Comparison of ENCODE assay signal across 2 cellular contexts in the genomic region with DNA sequence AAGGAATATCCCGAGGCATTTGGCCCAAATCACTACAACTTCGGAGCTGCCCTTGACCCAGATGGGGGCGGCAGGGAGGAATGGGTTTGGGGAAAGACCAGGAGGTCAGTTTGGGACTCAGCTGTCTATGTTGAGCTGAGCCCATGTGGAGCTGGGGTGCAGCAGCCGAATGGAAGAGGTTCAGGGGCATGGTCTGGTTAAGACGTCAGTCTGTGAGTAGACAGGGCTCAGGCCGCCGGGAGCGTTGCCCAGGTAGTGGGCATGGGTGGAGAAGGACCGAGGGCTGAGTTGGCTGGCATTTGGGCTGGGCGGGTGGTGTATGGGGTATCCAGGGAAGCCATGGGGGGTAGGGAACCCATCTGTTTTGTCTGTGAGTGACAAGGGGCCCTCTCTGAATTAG.
A peak's percentile ranks its signal among the peaks of the same experiment; 100 is the strongest.
TF ChIP-seq lines count a peak whose summit lies in the region.

No MANE protein-coding gene starts in this region.

TF ChIP-seq in HEK293, 187 proteins besides CTCF, POLR2A, EP300 and RAD21:
- TF ChIP-seq, protein P1, sequence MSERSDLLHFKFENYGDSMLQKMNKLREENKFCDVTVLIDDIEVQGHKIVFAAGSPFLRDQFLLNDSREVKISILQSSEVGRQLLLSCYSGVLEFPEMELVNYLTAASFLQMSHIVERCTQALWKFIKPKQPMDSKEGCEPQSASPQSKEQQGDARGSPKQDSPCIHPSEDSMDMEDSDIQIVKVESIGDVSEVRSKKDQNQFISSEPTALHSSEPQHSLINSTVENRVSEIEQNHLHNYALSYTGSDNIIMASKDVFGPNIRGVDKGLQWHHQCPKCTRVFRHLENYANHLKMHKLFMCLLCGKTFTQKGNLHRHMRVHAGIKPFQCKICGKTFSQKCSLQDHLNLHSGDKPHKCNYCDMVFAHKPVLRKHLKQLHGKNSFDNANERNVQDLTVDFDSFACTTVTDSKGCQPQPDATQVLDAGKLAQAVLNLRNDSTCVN (tag by site-specific recombination; optimal IDR thresholded peaks at IDR 0.05), result peak; percentile 13
- TF ChIP-seq MZF1 (tag by site-specific recombination; IDR thresholded peaks at IDR 0.05; ENCODE audit: borderline replicate concordance), result no peak
- TF ChIP-seq ZNF155 (tag by site-specific recombination; IDR thresholded peaks at IDR 0.05), result no peak
- TF ChIP-seq GLIS2 (tag by site-specific recombination; IDR thresholded peaks at IDR 0.05), result 0 out of 2 replicates have a peak, but pooled peaks have one; percentile 17
- TF ChIP-seq ZBTB7A (tag by site-specific recombination; IDR thresholded peaks at IDR 0.05; ENCODE audit: low read depth), result no peak
- TF ChIP-seq ZNF768 (tag by site-specific recombination; IDR thresholded peaks at IDR 0.05), result no peak
- no peak for TF ChIP-seq ZBTB1 (tag by site-specific recombination; IDR thresholded peaks at IDR 0.05)

TF ChIP-seq in H1, 55 proteins besides CTCF, POLR2A, EP300 and RAD21:
- TF ChIP-seq TCF12 (IDR thresholded peaks at IDR 0.05; ENCODE audit: low read depth, low read length) (no peak), SRF (IDR thresholded peaks at IDR 0.05; ENCODE audit: low read depth, low read length) (no peak), TEAD4 (IDR thresholded peaks at IDR 0.05; ENCODE audit: low read depth, low read length) (no peak), JUND (IDR thresholded peaks at IDR 0.05; ENCODE audit: low read length) (no peak), CREB1 (IDR thresholded peaks at IDR 0.05) (no peak), HDAC2 (IDR thresholded peaks at IDR 0.05; ENCODE audit: borderline replicate concordance in 1 of 2, low read depth in 2 of 2, low read length in 2 of 2) (no peak), CBX8 (IDR thresholded peaks at IDR 0.05; ENCODE audit: borderline replicate concordance, low read depth, low read length) (no peak), SIX5 (IDR thresholded peaks at IDR 0.05; ENCODE audit: low read depth, low read length) (no peak), EGR1 (IDR thresholded peaks at IDR 0.05; ENCODE audit: borderline replicate concordance, low read depth, low read length) (no peak), NRF1 (IDR thresholded peaks at IDR 0.05; ENCODE audit: low read depth, low read length) (no peak), CHD2 (IDR thresholded peaks at IDR 0.05; ENCODE audit: low read length) (no peak), FOSL1 (IDR thresholded peaks at IDR 0.05; ENCODE audit: insufficient read depth, low read depth, low read length) (no peak), NANOG (IDR thresholded peaks at IDR 0.05; ENCODE audit: insufficient read depth, low read depth, low read length, poor library complexity, severe bottlenecking) (no peak), HDAC6 (IDR thresholded peaks at IDR 0.05; ENCODE audit: low read depth, low read length) (no peak), KDM1A (IDR thresholded peaks at IDR 0.05; ENCODE audit: borderline replicate concordance, low read length) (no peak), TAF7 (optimal IDR thresholded peaks at IDR 0.05; ENCODE audit: borderline replicate concordance, low read depth, low read length) (no peak), GTF2F1 (IDR thresholded peaks at IDR 0.05; ENCODE audit: borderline replicate concordance, low read depth, low read length) (no peak)
- TF ChIP-seq, protein P2, sequence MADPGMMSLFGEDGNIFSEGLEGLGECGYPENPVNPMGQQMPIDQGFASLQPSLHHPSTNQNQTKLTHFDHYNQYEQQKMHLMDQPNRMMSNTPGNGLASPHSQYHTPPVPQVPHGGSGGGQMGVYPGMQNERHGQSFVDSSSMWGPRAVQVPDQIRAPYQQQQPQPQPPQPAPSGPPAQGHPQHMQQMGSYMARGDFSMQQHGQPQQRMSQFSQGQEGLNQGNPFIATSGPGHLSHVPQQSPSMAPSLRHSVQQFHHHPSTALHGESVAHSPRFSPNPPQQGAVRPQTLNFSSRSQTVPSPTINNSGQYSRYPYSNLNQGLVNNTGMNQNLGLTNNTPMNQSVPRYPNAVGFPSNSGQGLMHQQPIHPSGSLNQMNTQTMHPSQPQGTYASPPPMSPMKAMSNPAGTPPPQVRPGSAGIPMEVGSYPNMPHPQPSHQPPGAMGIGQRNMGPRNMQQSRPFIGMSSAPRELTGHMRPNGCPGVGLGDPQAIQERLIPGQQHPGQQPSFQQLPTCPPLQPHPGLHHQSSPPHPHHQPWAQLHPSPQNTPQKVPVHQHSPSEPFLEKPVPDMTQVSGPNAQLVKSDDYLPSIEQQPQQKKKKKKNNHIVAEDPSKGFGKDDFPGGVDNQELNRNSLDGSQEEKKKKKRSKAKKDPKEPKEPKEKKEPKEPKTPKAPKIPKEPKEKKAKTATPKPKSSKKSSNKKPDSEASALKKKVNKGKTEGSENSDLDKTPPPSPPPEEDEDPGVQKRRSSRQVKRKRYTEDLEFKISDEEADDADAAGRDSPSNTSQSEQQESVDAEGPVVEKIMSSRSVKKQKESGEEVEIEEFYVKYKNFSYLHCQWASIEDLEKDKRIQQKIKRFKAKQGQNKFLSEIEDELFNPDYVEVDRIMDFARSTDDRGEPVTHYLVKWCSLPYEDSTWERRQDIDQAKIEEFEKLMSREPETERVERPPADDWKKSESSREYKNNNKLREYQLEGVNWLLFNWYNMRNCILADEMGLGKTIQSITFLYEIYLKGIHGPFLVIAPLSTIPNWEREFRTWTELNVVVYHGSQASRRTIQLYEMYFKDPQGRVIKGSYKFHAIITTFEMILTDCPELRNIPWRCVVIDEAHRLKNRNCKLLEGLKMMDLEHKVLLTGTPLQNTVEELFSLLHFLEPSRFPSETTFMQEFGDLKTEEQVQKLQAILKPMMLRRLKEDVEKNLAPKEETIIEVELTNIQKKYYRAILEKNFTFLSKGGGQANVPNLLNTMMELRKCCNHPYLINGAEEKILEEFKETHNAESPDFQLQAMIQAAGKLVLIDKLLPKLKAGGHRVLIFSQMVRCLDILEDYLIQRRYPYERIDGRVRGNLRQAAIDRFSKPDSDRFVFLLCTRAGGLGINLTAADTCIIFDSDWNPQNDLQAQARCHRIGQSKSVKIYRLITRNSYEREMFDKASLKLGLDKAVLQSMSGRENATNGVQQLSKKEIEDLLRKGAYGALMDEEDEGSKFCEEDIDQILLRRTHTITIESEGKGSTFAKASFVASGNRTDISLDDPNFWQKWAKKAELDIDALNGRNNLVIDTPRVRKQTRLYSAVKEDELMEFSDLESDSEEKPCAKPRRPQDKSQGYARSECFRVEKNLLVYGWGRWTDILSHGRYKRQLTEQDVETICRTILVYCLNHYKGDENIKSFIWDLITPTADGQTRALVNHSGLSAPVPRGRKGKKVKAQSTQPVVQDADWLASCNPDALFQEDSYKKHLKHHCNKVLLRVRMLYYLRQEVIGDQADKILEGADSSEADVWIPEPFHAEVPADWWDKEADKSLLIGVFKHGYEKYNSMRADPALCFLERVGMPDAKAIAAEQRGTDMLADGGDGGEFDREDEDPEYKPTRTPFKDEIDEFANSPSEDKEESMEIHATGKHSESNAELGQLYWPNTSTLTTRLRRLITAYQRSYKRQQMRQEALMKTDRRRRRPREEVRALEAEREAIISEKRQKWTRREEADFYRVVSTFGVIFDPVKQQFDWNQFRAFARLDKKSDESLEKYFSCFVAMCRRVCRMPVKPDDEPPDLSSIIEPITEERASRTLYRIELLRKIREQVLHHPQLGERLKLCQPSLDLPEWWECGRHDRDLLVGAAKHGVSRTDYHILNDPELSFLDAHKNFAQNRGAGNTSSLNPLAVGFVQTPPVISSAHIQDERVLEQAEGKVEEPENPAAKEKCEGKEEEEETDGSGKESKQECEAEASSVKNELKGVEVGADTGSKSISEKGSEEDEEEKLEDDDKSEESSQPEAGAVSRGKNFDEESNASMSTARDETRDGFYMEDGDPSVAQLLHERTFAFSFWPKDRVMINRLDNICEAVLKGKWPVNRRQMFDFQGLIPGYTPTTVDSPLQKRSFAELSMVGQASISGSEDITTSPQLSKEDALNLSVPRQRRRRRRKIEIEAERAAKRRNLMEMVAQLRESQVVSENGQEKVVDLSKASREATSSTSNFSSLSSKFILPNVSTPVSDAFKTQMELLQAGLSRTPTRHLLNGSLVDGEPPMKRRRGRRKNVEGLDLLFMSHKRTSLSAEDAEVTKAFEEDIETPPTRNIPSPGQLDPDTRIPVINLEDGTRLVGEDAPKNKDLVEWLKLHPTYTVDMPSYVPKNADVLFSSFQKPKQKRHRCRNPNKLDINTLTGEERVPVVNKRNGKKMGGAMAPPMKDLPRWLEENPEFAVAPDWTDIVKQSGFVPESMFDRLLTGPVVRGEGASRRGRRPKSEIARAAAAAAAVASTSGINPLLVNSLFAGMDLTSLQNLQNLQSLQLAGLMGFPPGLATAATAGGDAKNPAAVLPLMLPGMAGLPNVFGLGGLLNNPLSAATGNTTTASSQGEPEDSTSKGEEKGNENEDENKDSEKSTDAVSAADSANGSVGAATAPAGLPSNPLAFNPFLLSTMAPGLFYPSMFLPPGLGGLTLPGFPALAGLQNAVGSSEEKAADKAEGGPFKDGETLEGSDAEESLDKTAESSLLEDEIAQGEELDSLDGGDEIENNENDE (IDR thresholded peaks at IDR 0.05; ENCODE audit: insufficient replicate concordance, low read length), result no peak
- TF ChIP-seq, protein P3, sequence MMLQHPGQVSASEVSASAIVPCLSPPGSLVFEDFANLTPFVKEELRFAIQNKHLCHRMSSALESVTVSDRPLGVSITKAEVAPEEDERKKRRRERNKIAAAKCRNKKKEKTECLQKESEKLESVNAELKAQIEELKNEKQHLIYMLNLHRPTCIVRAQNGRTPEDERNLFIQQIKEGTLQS (IDR thresholded peaks at IDR 0.05; ENCODE audit: insufficient read depth, low read depth, low read length), result no peak
- TF ChIP-seq, protein P4, sequence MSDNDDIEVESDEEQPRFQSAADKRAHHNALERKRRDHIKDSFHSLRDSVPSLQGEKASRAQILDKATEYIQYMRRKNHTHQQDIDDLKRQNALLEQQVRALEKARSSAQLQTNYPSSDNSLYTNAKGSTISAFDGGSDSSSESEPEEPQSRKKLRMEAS (IDR thresholded peaks at IDR 0.05), result no peak
TF ChIP-seq in H1: peak in this region for 0.
